Comparison of ENCODE assay signal across 10 cellular contexts in the genomic region with DNA sequence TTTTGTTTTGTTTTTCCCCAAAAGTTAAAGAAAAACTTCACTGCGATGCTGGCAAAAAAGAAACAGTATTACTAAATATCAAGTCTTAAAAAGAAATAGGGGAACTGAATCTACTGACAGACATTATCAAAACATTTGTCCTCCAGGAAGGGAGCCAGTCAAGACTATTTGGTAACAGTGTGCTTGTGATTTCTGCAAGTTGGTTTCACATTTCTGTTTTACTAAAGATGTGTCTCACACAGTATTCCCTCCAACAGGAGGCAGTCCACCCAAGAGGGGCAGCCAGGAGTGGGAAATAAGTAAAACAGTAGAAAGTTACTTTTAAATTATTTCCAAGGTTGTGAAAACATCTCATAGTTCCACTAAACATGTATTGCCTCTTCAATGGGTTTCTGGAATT.
A peak's percentile ranks its signal among the peaks of the same experiment; 100 is the strongest.
DNase-seq lines count a peak whose midpoint lies in the region; ATAC-seq, FAIRE-seq and TF ChIP-seq lines count a peak whose summit lies in the region.
"Had no signal": no experiment of that assay in that cellular context is flagged by ENCODE, and none has a peak within 500 bp of the region (broad histone marks: within the 10 kb centered on the region; RNA-seq: fewer than 3 reads in every experiment).

No MANE protein-coding gene starts in this region.

- in situ Hi-C loops in GM12878 (cut with MboI) = no loop called here

- FAIRE-seq in H54 (lab: Jason Lieb, UNC) = peak; percentile 84
- peak; percentile 54 for FAIRE-seq in GM12878 (lab: Jason Lieb, UNC)

- no peak overlapping the region for H3K27ac ChIP-seq in A673 (ENCODE audit: low read depth, low read length, poor library complexity, severe bottlenecking)
- H3K27ac ChIP-seq in GM12878 (ENCODE audit: control insufficient read depth, insufficient read depth) = no peak overlapping the region
- H3K27ac ChIP-seq: BLaER1 had no signal

- H4K20me1 ChIP-seq in GM12878 (ENCODE audit: control insufficient read depth, insufficient read depth) = no peaks in the 10 kb centered on the region

- no peak overlapping the region for H2AFZ ChIP-seq in GM12878 (ENCODE audit: control insufficient read depth, low read depth, low read length)

- no peaks in the 10 kb centered on the region for H3K9me3 ChIP-seq in A673 (ENCODE audit: low read depth, low read length, poor library complexity, severe bottlenecking)
- H3K9me3 ChIP-seq in GM12878 (replicated peaks; ENCODE audit: control insufficient read depth, insufficient read depth, low read length) = no peaks in the 10 kb centered on the region
- H3K9me3 ChIP-seq: BLaER1, HAP-1 had no signal

- H3K27me3 ChIP-seq in A673 (replicated peaks; ENCODE audit: insufficient read depth, low read depth, low read length, poor library complexity) (no peaks in the 10 kb centered on the region), GM12878 (replicated peaks in 1 of 2; ENCODE audit: control insufficient read depth in 2 of 2, insufficient read depth in 2 of 2, low read length in 1 of 2) (no peaks in the 10 kb centered on the region)
- H3K27me3 ChIP-seq: BLaER1 had no signal

- intact Hi-C loops in A673 (cut with micrococcal nuclease; ENCODE audit: unreplicated experiment) (no loop called here), GM12878 (cut with micrococcal nuclease; ENCODE audit: unreplicated experiment) (no loop called here)

- H3K9ac ChIP-seq in GM12878 (ENCODE audit: control insufficient read depth, insufficient read depth, low read length) = 0 out of 2 replicates have a peak overlapping the region, but pooled peaks have one; percentile 9
- H3K9ac ChIP-seq: BLaER1 had no signal

- no peak for TF ChIP-seq EP300 in GM12878 (IDR thresholded peaks at IDR 0.05; ENCODE audit: borderline replicate concordance in 1 of 2, control insufficient read depth in 1 of 2, low read depth in 2 of 2, low read length in 2 of 2)

- DNase-seq in A673 (ENCODE audit: low spot score) (no peak), H54 (ENCODE audit: insufficient read length, low spot score) (no peak), GM12878 (ENCODE audit: low read depth, low spot score) (no peak), medulla oblongata (ENCODE audit: extremely low spot score) (peak; percentile 76), AG08395 (ENCODE audit: low spot score) (no peak), kidney glomerular epithelial cell (lab: John Stamatoyannopoulos, UW) (no peak)
- DNase-seq in activated CD8-positive, alpha-beta memory T cell treated with anti-CD3 and anti-CD28 coated beads, Interleukin-2, amount 50 U/mL, for 4 hours = no peak
- no peak for DNase-seq in effector CD8-positive, alpha-beta T cell (lab: John Stamatoyannopoulos, UW)

- H3K4me3 ChIP-seq in A673 (ENCODE audit: low read depth, low read length, poor library complexity, severe bottlenecking) = no peak overlapping the region
- H3K4me3 ChIP-seq in GM12878 = no peak overlapping the region
- H3K4me3 ChIP-seq: BLaER1, HAP-1 had no signal

- TF ChIP-seq RAD21 in GM12878 (IDR thresholded peaks at IDR 0.05; ENCODE audit: insufficient read depth, low read depth, low read length) = no peak

- POLR2A ChIA-PET in A673 (lab: Charles Lee; ENCODE audit: low non-redundant PET) (no interaction called here), GM12878 (lab: Charles Lee) (no interaction called here)

- CTCF ChIA-PET in A673 (lab: Charles Lee) = no interaction called here
- CTCF ChIA-PET in GM12878 (lab: Yijun Ruan, JAX) = interaction anchor here (0.7 to 1.5 kb wide), 3 partner anchors 41 to 1830 kb away, joined by 3 to 5 read pairs (median 4); no protein-coding TSS in a partner anchor

- H3K4me1 ChIP-seq in A673 (ENCODE audit: insufficient read depth, low read length, poor library complexity, severe bottlenecking) = peaks cover 19% of the 10 kb centered on the region
- H3K4me1 ChIP-seq in GM12878 (ENCODE audit: control insufficient read depth, insufficient read depth, low read length) = peaks cover 13% of the 10 kb centered on the region

- TF ChIP-seq CTCF in A673 (conservative IDR thresholded peaks at IDR 0.05; ENCODE audit: low read depth, low read length) = 0 out of 2 replicates have a peak, but pooled peaks have one; percentile 9
- TF ChIP-seq CTCF in GM12878 (IDR thresholded peaks at IDR 0.05 in 2 of 3, conservative IDR thresholded peaks at IDR 0.05 in 1 of 3; ENCODE audit: control insufficient read depth in 2 of 3, extremely low read depth in 1 of 3, insufficient read depth in 1 of 3, low read depth in 3 of 3, low read length in 3 of 3) = peak in 2 of 3 experiments; percentile 5 to 10; a peak in 1 of 6 replicates

- peaks cover 29% of the 10 kb centered on the region for H3K36me3 ChIP-seq in A673 (ENCODE audit: insufficient read depth, low read length, poor library complexity, severe bottlenecking)
- peaks cover 4 to 17% of the 10 kb centered on the region in 2 experiments for H3K36me3 ChIP-seq in GM12878 (ENCODE audit: control insufficient read depth in 2 of 2, insufficient read depth in 2 of 2, low read length in 1 of 2)

- SMC1A ChIA-PET in GM12878 (lab: Charles Lee; ENCODE audit: uncharacterized antibody, unreplicated experiment) = interaction anchor here (0.7 kb wide), 1 partner anchor 81 kb away, joined by 4 read pairs; no protein-coding TSS in a partner anchor

- no peak overlapping the region; the same call in 1 of the 2 replicates for H3K4me2 ChIP-seq in GM12878 (ENCODE audit: control insufficient read depth, insufficient read depth)
- H3K4me2 ChIP-seq: BLaER1 had no signal

- WGBS in GM12878 (ENCODE audit: insufficient coverage, insufficient replicate concordance, low lambda C conversion rate, missing lambda C conversion rate) = 7% methylated on average over 1 of the region's 1 CpG

- BruUV-seq in A673 (replicated peaks; lab: Mats Ljungman, UMichigan) = no TSS peak
- no TSS peak for BruUV-seq in GM12878 (replicated peaks; lab: Mats Ljungman, UMichigan)

- peaks cover 33% of the 10 kb centered on the region for H3K79me2 ChIP-seq in GM12878 (ENCODE audit: control insufficient read depth, insufficient read depth, low read length)

- ATAC-seq in GM12878 = peak; percentile 69

- RAD21 ChIA-PET in GM12878 (lab: Charles Lee; ENCODE audit: unreplicated experiment) = no interaction called here

- TF ChIP-seq POLR2A in H54 (IDR thresholded peaks at IDR 0.05; ENCODE audit: low read depth, low read length) (no peak), GM12878 (IDR thresholded peaks at IDR 0.05; ENCODE audit: low read depth, low read length) (no peak)

TF ChIP-seq in GM12878, 131 proteins besides CTCF, POLR2A, EP300 and RAD21:
- TF ChIP-seq SPI1 (IDR thresholded peaks at IDR 0.05; ENCODE audit: borderline replicate concordance, insufficient read depth, low read depth, low read length) (peak; percentile 76), EGR1 (IDR thresholded peaks at IDR 0.05; ENCODE audit: borderline replicate concordance in 1 of 2, low read depth in 2 of 2, low read length in 2 of 2) (no peak), RCOR1 (conservative IDR thresholded peaks at IDR 0.05; ENCODE audit: low read depth, low read length) (no peak)
